1 cellular context compared by ENCODE assay signal in genomic region chr20:50187403-50188051, GRCh38.
TF ChIP-seq lines count a peak whose summit lies in the region.

No MANE protein-coding gene starts in this region.

TF ChIP-seq in HepG2, 621 proteins besides CTCF, POLR2A, EP300 and RAD21 (continued from another document):
- TF ChIP-seq TIGD3 (CRISPR knock-in tag; IDR thresholded peaks at IDR 0.05; ENCODE audit: borderline replicate concordance) (no peak), ZNF563 (CRISPR knock-in tag; IDR thresholded peaks at IDR 0.05) (no peak), SUZ12 (IDR thresholded peaks at IDR 0.05; ENCODE audit: low read depth, low read length) (no peak), PPARG (CRISPR knock-in tag; conservative IDR thresholded peaks at IDR 0.05) (no peak), SRSF1 (optimal IDR thresholded peaks at IDR 0.05; ENCODE audit: low read depth, low read length) (no peak), ZNF598 (CRISPR knock-in tag; IDR thresholded peaks at IDR 0.05; ENCODE audit: borderline replicate concordance) (no peak), ZNF124 (CRISPR knock-in tag; IDR thresholded peaks at IDR 0.05) (no peak), CBX5 (CRISPR knock-in tag; IDR thresholded peaks at IDR 0.05; ENCODE audit: borderline replicate concordance) (no peak), ZNF18 (CRISPR knock-in tag; IDR thresholded peaks at IDR 0.05; ENCODE audit: insufficient replicate concordance) (no peak), ZNF12 (CRISPR knock-in tag; IDR thresholded peaks at IDR 0.05) (peak; percentile 8; the same call in 1 of the 2 replicates), ATF7 (IDR thresholded peaks at IDR 0.05) (peak; percentile 91), ATF7 (CRISPR knock-in tag; IDR thresholded peaks at IDR 0.05) (peak; percentile 99), SYNCRIP (IDR thresholded peaks at IDR 0.05; ENCODE audit: insufficient read depth, low read depth, low read length) (no peak), ZNF616 (CRISPR knock-in tag; IDR thresholded peaks at IDR 0.05; ENCODE audit: low read depth) (0 out of 2 replicates have a peak, but pooled peaks have one; percentile 28), CCDC6 (CRISPR knock-in tag; IDR thresholded peaks at IDR 0.05) (no peak), ZNF878 (CRISPR knock-in tag; IDR thresholded peaks at IDR 0.05) (peak; percentile 14; the same call in 1 of the 2 replicates), MAF1 (CRISPR knock-in tag; IDR thresholded peaks at IDR 0.05; ENCODE audit: borderline replicate concordance) (no peak), PBX2 (CRISPR knock-in tag; IDR thresholded peaks at IDR 0.05) (no peak), KLF15 (CRISPR knock-in tag; IDR thresholded peaks at IDR 0.05; ENCODE audit: borderline replicate concordance) (no peak), GATAD1 (CRISPR knock-in tag; IDR thresholded peaks at IDR 0.05) (no peak; the same call in 1 of the 2 replicates), ZNF496 (CRISPR knock-in tag; IDR thresholded peaks at IDR 0.05; ENCODE audit: insufficient replicate concordance) (no peak), ZNF10 (CRISPR knock-in tag; IDR thresholded peaks at IDR 0.05; ENCODE audit: borderline replicate concordance, low read depth) (no peak), ZNF687 (CRISPR knock-in tag; IDR thresholded peaks at IDR 0.05) (peak; percentile 93), ZNF329 (CRISPR knock-in tag; IDR thresholded peaks at IDR 0.05; ENCODE audit: low read depth) (0 out of 2 replicates have a peak, but pooled peaks have one; percentile 1), ZBTB46 (CRISPR knock-in tag; IDR thresholded peaks at IDR 0.05; ENCODE audit: borderline replicate concordance) (no peak), ZNF503 (CRISPR knock-in tag; IDR thresholded peaks at IDR 0.05) (peak; percentile 76), BRD4 (CRISPR knock-in tag; IDR thresholded peaks at IDR 0.05) (no peak), HIVEP1 (CRISPR knock-in tag; IDR thresholded peaks at IDR 0.05) (no peak), ZNF83 (CRISPR knock-in tag; IDR thresholded peaks at IDR 0.05; ENCODE audit: borderline replicate concordance) (no peak; the same call in 1 of the 2 replicates), RXRA (CRISPR knock-in tag; IDR thresholded peaks at IDR 0.05) (0 out of 2 replicates have a peak, but pooled peaks have one; percentile 41), U2AF1 (optimal IDR thresholded peaks at IDR 0.05; ENCODE audit: low read depth, low read length) (peak; percentile 17), ZNF768 (CRISPR knock-in tag; IDR thresholded peaks at IDR 0.05) (no peak; the same call in 1 of the 2 replicates), ZSCAN20 (CRISPR knock-in tag; IDR thresholded peaks at IDR 0.05; ENCODE audit: borderline replicate concordance) (no peak; the same call in 1 of the 2 replicates), DDIT3 (CRISPR knock-in tag; IDR thresholded peaks at IDR 0.05) (no peak), ESRRA (CRISPR knock-in tag; IDR thresholded peaks at IDR 0.05; ENCODE audit: low read depth) (no peak), PREB (CRISPR knock-in tag; IDR thresholded peaks at IDR 0.05) (no peak), ZBTB7B (CRISPR knock-in tag; IDR thresholded peaks at IDR 0.05) (0 out of 2 replicates have a peak, but pooled peaks have one; percentile 25), NCOA1 (CRISPR knock-in tag; IDR thresholded peaks at IDR 0.05) (no peak), DNMT1 (CRISPR knock-in tag; IDR thresholded peaks at IDR 0.05) (no peak)
